1 cellular context compared by ENCODE assay signal in genomic region chr20:50610212-50610718, GRCh38.
TF ChIP-seq lines count a peak whose summit lies in the region.

No MANE protein-coding gene starts in this region.

TF ChIP-seq in Ishikawa, 13 proteins besides CTCF, POLR2A, EP300 and RAD21 (continued from another document):
- TF ChIP-seq REST (IDR thresholded peaks at IDR 0.05; ENCODE audit: low read depth): no peak
- TF ChIP-seq YY1 (IDR thresholded peaks at IDR 0.05; ENCODE audit: low read depth): no peak
- TF ChIP-seq CREB1 (IDR thresholded peaks at IDR 0.05; ENCODE audit: low read depth): no peak
- TF ChIP-seq TCF12 (IDR thresholded peaks at IDR 0.05; ENCODE audit: low read depth): no peak
- no peak for TF ChIP-seq TAF1 (IDR thresholded peaks at IDR 0.05; ENCODE audit: low read depth)
- TF ChIP-seq CEBPB (IDR thresholded peaks at IDR 0.05): no peak
